Comparison of ENCODE assay signal across 13 cellular contexts in genomic region chr1:212586429-212587303, GRCh38. TPM values are rescaled to one million over a fixed set of nuclear protein-coding genes. Genes with fewer than 3 reads are reported as not detected.
DNase-seq lines count a peak whose midpoint lies in the region; ATAC-seq, FAIRE-seq and TF ChIP-seq lines count a peak whose summit lies in the region.
"Had no signal": no experiment of that assay in that cellular context is flagged by ENCODE, and none has a peak within 500 bp of the region (broad histone marks: within the 10 kb centered on the region; RNA-seq: fewer than 3 reads in every experiment).

No MANE protein-coding gene starts in this region.

- H3K4me3 Mint-ChIP-seq in CD14-positive monocyte, result no peak overlapping the region
- H3K4me3 Mint-ChIP-seq: dendritic cell treated with granulocyte-macrophage colony-stimulating factor and Interleukin-4, amounts not matched to agents 40 ng/mL and 50 ng/mL, for 4 days; IgD-negative memory B cell had no signal

- POLR2A ChIA-PET in A549 (lab: Yijun Ruan, JAX), result interaction anchor here (4.5 kb wide), 1 partner anchor 22 kb away, joined by 14 read pairs; the partner anchor contains the start of gene ATF3

- H3K9me3 Mint-ChIP-seq in CD14-positive monocyte, result peaks cover 0 to 1% (median 0%) of the 10 kb centered on the region in 7 donors
- H3K9me3 Mint-ChIP-seq: dendritic cell treated with granulocyte-macrophage colony-stimulating factor and Interleukin-4, amounts not matched to agents 40 ng/mL and 50 ng/mL, for 4 days had no signal

- no peaks in the 10 kb centered on the region for H3K4me1 ChIP-seq in A549

- no peak for TF ChIP-seq EP300 in A549 (IDR thresholded peaks at IDR 0.05)

- DNase-seq in A549 (ENCODE audit: low read depth in 1 of 2, low spot score in 1 of 2), result no peak
- no peak for DNase-seq in NCI-H2196 treated with DMSO at 0.1 percent for 48 hours (lab: John Stamatoyannopoulos, UW; ENCODE audit: unreplicated experiment)
- no peak for DNase-seq in activated T-cell treated with anti-CD3 and anti-CD28 coated beads, Interleukin-2, amount 50 U/mL, for 1 hour
- DNase-seq in CD14-positive monocyte (ENCODE audit: low spot score), result no peak
- DNase-seq in cerebellar cortex (ENCODE audit: low spot score), result no peak
- DNase-seq: head of caudate nucleus; stimulated activated naive CD4-positive, alpha-beta T cell; T1000 had no signal

- H3K27ac ChIP-seq in A549, result no peak overlapping the region

- CTCF ChIA-PET in A549 (lab: Yijun Ruan, JAX), result interaction anchor here (0.8 to 4.1 kb wide), 11 partner anchors 8 to 130 kb away, joined by 3 to 19 read pairs (median 4); no protein-coding TSS in a partner anchor

- peaks cover 10% of the 10 kb centered on the region for H3K4me1 Mint-ChIP-seq in CD14-positive monocyte
- H3K4me1 Mint-ChIP-seq: IgD-negative memory B cell had no signal

- H3K4me3 ChIP-seq in A549, result no peak overlapping the region

- H3K27me3 Mint-ChIP-seq in CD14-positive monocyte (ENCODE audit: low read depth in 3 of 3), result peaks cover 11 to 18% (median 13%) of the 10 kb centered on the region in 3 donors

- TF ChIP-seq POLR2A in A549 (IDR thresholded peaks at IDR 0.05; ENCODE audit: low read length), result no peak

- TF ChIP-seq CTCF in A549 (IDR thresholded peaks at IDR 0.05) (no peak), CD14-positive monocyte (IDR thresholded peaks at IDR 0.05) (no peak)

- no peak for FAIRE-seq in A549 (lab: Jason Lieb, UNC)

- no peak overlapping the region for H3K4me2 ChIP-seq in A549

- ATAC-seq in A549, result no peak
- peak; percentile 91 for ATAC-seq in GM19035 (IDR thresholded peaks at IDR 0.05; ENCODE audit: unreplicated experiment)
- ATAC-seq in HG02610 (IDR thresholded peaks at IDR 0.05; ENCODE audit: unreplicated experiment), result peak; percentile 96
- ATAC-seq in HG03457 (IDR thresholded peaks at IDR 0.05; ENCODE audit: unreplicated experiment), result peak; percentile 75

- whole genome bisulfite sequencing in A549 (ENCODE audit: missing lambda C conversion rate), result 80% methylated on average over 14 of the region's 14 CpGs

- H3K36me3 Mint-ChIP-seq in CD14-positive monocyte, result no peaks in the 10 kb centered on the region

- TF ChIP-seq RAD21 in A549 (conservative IDR thresholded peaks at IDR 0.05 in 1 of 2, IDR thresholded peaks at IDR 0.05 in 1 of 2), result no peak

- no peak overlapping the region for H3K27ac Mint-ChIP-seq in CD14-positive monocyte
- H3K27ac Mint-ChIP-seq: dendritic cell treated with granulocyte-macrophage colony-stimulating factor and Interleukin-4, amounts not matched to agents 40 ng/mL and 50 ng/mL, for 4 days; IgD-negative memory B cell had no signal

- H3K9me3 ChIP-seq in A549, result no peaks in the 10 kb centered on the region

- intact Hi-C loops in CD14-positive monocyte (cut with micrococcal nuclease), result no loop called here

TF ChIP-seq in A549, 52 proteins besides CTCF, POLR2A, EP300 and RAD21:
- TF ChIP-seq USF2 (IDR thresholded peaks at IDR 0.05) (no peak), MAFK (IDR thresholded peaks at IDR 0.05; ENCODE audit: partially characterized antibody) (peak; percentile 12), CBX8 (IDR thresholded peaks at IDR 0.05) (no peak)

RNA-seq across cellular contexts. Expression of gene ATF3, which starts 21.9 kb away (rescaled TPM):
- polyA plus RNA-seq in A549 (2011; rRNA removed), result 33.4 and 62.9 TPM in 2 replicates
- 29.2 and 44.9 TPM in 2 replicates for polyA plus RNA-seq in A549 (2012; cell fraction: cytosol; rRNA removed)
- 81.6 and 101 TPM in 2 replicates for polyA plus RNA-seq in A549 (2012; cell fraction: nucleus; rRNA removed)
- 4.4 to 5.0 TPM (median 4.7 TPM) in 3 replicates for polyA plus RNA-seq in A549 (2017; fragmentation: RNase III; extraction: RNeasy Plus Mini Kit Qiagen cat#74134 plus additional on column Dnase treatment)
- 106 and 171 TPM in 2 replicates for polyA minus RNA-seq in A549 (2011; rRNA and poly(A)+ RNA removed)
- polyA plus RNA-seq in CD14-positive monocyte, result 10 to 100 TPM; 10.4 to 13.3 TPM

Comparison
In these comparisons a context has a peak if more than half of its experiments do, and no peak if none do; other contexts are left out.
1. ATAC-seq: peak in GM19035 (single experiment), HG02610 (single experiment) and HG03457 (single experiment); none in A549 (0 of 2).